Comparison of ENCODE assay signal across 1 cellular context in genomic region chr4:69881173-69881773, GRCh38.
A peak's percentile ranks its signal among the peaks of the same experiment; 100 is the strongest.
TF ChIP-seq lines count a peak whose summit lies in the region.

No MANE protein-coding gene starts in this region.

TF ChIP-seq in GM12878, 131 proteins besides CTCF, POLR2A, EP300 and RAD21 (continued from another document):
- TF ChIP-seq BCLAF1 (IDR thresholded peaks at IDR 0.05) (no peak), YY1 (IDR thresholded peaks at IDR 0.05; ENCODE audit: low read depth, low read length) (0 out of 2 replicates have a peak, but pooled peaks have one; percentile 51), NR2C1 (IDR thresholded peaks at IDR 0.05) (no peak)
TF ChIP-seq in GM12878: peak in this region for 2.
